2 cellular contexts compared by ENCODE assay signal in genomic region chr10:6200588-6201510, GRCh38.
TF ChIP-seq lines count a peak whose summit lies in the region.

No MANE protein-coding gene starts in this region.

TF ChIP-seq in HEK293T, 16 proteins besides CTCF, POLR2A, EP300 and RAD21:
- no peak for TF ChIP-seq TARDBP (IDR thresholded peaks at IDR 0.05)
- peak; percentile 62; the same call in 1 of the 2 replicates for TF ChIP-seq L3MBTL2 (conservative IDR thresholded peaks at IDR 0.05)
TF ChIP-seq in HEK293T: peak in this region for 1.

TF ChIP-seq in H1, 55 proteins besides CTCF, POLR2A, EP300 and RAD21:
- TF ChIP-seq E2F6 (IDR thresholded peaks at IDR 0.05), result peak; percentile 30; the same call in 1 of the 2 replicates
- peak; percentile 56 for TF ChIP-seq EZH2 (IDR thresholded peaks at IDR 0.05; ENCODE audit: low read depth, low read length, severe bottlenecking)
- TF ChIP-seq KDM4A (IDR thresholded peaks at IDR 0.05; ENCODE audit: low read depth, low read length, severe bottlenecking), result peak; percentile 43
- TF ChIP-seq CEBPB (IDR thresholded peaks at IDR 0.05; ENCODE audit: low read depth, low read length), result no peak
- TF ChIP-seq SUZ12 (IDR thresholded peaks at IDR 0.05; ENCODE audit: low read length), result peak; percentile 69; the same call in 1 of the 2 replicates
- TF ChIP-seq BACH1 (IDR thresholded peaks at IDR 0.05; ENCODE audit: low read length), result no peak
- no peak for TF ChIP-seq SP2 (IDR thresholded peaks at IDR 0.05; ENCODE audit: low read length)
- no peak for TF ChIP-seq EGR1 (IDR thresholded peaks at IDR 0.05; ENCODE audit: borderline replicate concordance, low read depth, low read length)
- peak; percentile 7 for TF ChIP-seq RNF2 (IDR thresholded peaks at IDR 0.05; ENCODE audit: borderline replicate concordance, low read depth, low read length, missing control alignments, poor library complexity, severe bottlenecking)
- 0 out of 4 replicates have a peak, but pooled peaks of 1 of the 2 experiments have one; percentile 29 for TF ChIP-seq SIN3A (conservative IDR thresholded peaks at IDR 0.05 in 1 of 2, IDR thresholded peaks at IDR 0.05 in 1 of 2; ENCODE audit: low read depth in 1 of 2, low read length in 2 of 2)
- peak; percentile 61 for TF ChIP-seq CREB1 (IDR thresholded peaks at IDR 0.05)
